Comparison of ENCODE assay signal across 20 cellular contexts in genomic region chr14:43399289-43399688, GRCh38.
A peak's percentile ranks its signal among the peaks of the same experiment; 100 is the strongest.
DNase-seq lines count a peak whose midpoint lies in the region; ATAC-seq and TF ChIP-seq lines count a peak whose summit lies in the region.
"Had no signal": no experiment of that assay in that cellular context is flagged by ENCODE, and none has a peak within 500 bp of the region (broad histone marks: within the 10 kb centered on the region; RNA-seq: fewer than 3 reads in every experiment).

No MANE protein-coding gene starts in this region.

- H3K4me2 ChIP-seq in PC-3 (ENCODE audit: low read length) (no peak overlapping the region), neural cell (ENCODE audit: low read length) (peak overlapping the region; percentile 14)
- H3K4me2 ChIP-seq: BLaER1 had no signal

- H3K4me3 ChIP-seq in LNCaP clone FGC (ENCODE audit: low read depth, low read length) (no peak overlapping the region), PC-3 (ENCODE audit: low read length) (no peak overlapping the region), neural cell (ENCODE audit: low read length) (no peak overlapping the region), left ventricle myocardium inferior (no peak overlapping the region)
- H3K4me3 ChIP-seq: BLaER1 had no signal

- no peaks in the 10 kb centered on the region for H3K4me1 Mint-ChIP-seq in osteocyte (ENCODE audit: unreplicated experiment)
- H3K4me1 Mint-ChIP-seq: CD14-positive monocyte; CD4-positive, alpha-beta memory T cell; CD4-positive, CD25-positive, alpha-beta regulatory T cell; CD8-positive, alpha-beta memory T cell had no signal

- POLR2A ChIA-PET in PC-3 (lab: Charles Lee; ENCODE audit: unreplicated experiment), result no interaction called here

- H4K20me1 ChIP-seq in PC-3 (ENCODE audit: low read length) (no peaks in the 10 kb centered on the region), neural cell (ENCODE audit: insufficient read depth) (no peaks in the 10 kb centered on the region)
- H4K20me1 ChIP-seq: BLaER1 had no signal

- H3K36me3 Mint-ChIP-seq in osteocyte (ENCODE audit: unreplicated experiment), result no peaks in the 10 kb centered on the region
- H3K36me3 Mint-ChIP-seq: CD14-positive monocyte; CD4-positive, alpha-beta memory T cell; CD4-positive, CD25-positive, alpha-beta regulatory T cell; CD8-positive, alpha-beta memory T cell had no signal

- TF ChIP-seq EP300 in neural cell (conservative IDR thresholded peaks at IDR 0.05; ENCODE audit: poor library complexity, severe bottlenecking), result peak; percentile 40

- H3K27me3 ChIP-seq in PC-3 (ENCODE audit: low read length) (no peaks in the 10 kb centered on the region), neural cell (ENCODE audit: insufficient read depth, low read depth, low read length) (no peaks in the 10 kb centered on the region), left ventricle myocardium inferior (ENCODE audit: low read depth) (no peaks in the 10 kb centered on the region)
- H3K27me3 ChIP-seq: BE2C, BLaER1 had no signal

- H3K27ac Mint-ChIP-seq in osteocyte (ENCODE audit: unreplicated experiment), result no peak overlapping the region
- H3K27ac Mint-ChIP-seq: CD14-positive monocyte; CD4-positive, alpha-beta memory T cell; CD4-positive, CD25-positive, alpha-beta regulatory T cell; CD8-positive, alpha-beta memory T cell had no signal

- H3K79me2 ChIP-seq in PC-3 (ENCODE audit: low read length) (no peaks in the 10 kb centered on the region), neural cell (replicated peaks; ENCODE audit: insufficient read depth, low read length) (no peaks in the 10 kb centered on the region)

- no peak overlapping the region for H2AFZ ChIP-seq in PC-3 (ENCODE audit: low read length)
- H2AFZ ChIP-seq in neural cell (ENCODE audit: low read depth, low read length), result no peak overlapping the region

- no peaks in the 10 kb centered on the region for H3F3A ChIP-seq in PC-3 (ENCODE audit: low read length, unreplicated experiment)
- H3F3A ChIP-seq in neural cell (ENCODE audit: insufficient read depth, low read length, poor library complexity, severe bottlenecking), result no peaks in the 10 kb centered on the region

- ATAC-seq in PC-3, result peak; percentile 15; the same call in 1 of the 2 replicates

- TF ChIP-seq RAD21 in neural cell (conservative IDR thresholded peaks at IDR 0.05), result no peak

- H3K27me3 Mint-ChIP-seq in osteocyte (ENCODE audit: unreplicated experiment), result no peaks in the 10 kb centered on the region
- H3K27me3 Mint-ChIP-seq: CD4-positive, alpha-beta memory T cell; CD4-positive, CD25-positive, alpha-beta regulatory T cell; CD8-positive, alpha-beta memory T cell had no signal

- H3K9me2 ChIP-seq in PC-3 (replicated peaks; ENCODE audit: low read length), result no peaks in the 10 kb centered on the region
- H3K9me2 ChIP-seq in neural cell (ENCODE audit: insufficient read depth, low read length), result no peaks in the 10 kb centered on the region

- H3K9me3 ChIP-seq in PC-3 (ENCODE audit: low read length), result no peaks in the 10 kb centered on the region
- peaks cover 4% of the 10 kb centered on the region for H3K9me3 ChIP-seq in neural cell (ENCODE audit: low read length)
- peaks cover 3% of the 10 kb centered on the region for H3K9me3 ChIP-seq in left ventricle myocardium inferior (replicated peaks)
- H3K9me3 ChIP-seq: BE2C, BLaER1 had no signal

- peaks cover 5% of the 10 kb centered on the region for H3K9me3 Mint-ChIP-seq in osteocyte (ENCODE audit: unreplicated experiment)

- CTCF ChIA-PET in PC-3 (lab: Charles Lee), result no interaction called here

- peak overlapping the region; percentile 93 for H3K27ac ChIP-seq in 22Rv1
- no peak overlapping the region for H3K27ac ChIP-seq in PC-3 (ENCODE audit: low read length)
- H3K27ac ChIP-seq in neural cell (ENCODE audit: low read length), result no peak overlapping the region
- H3K27ac ChIP-seq in left ventricle myocardium inferior (replicated peaks), result no peak overlapping the region
- H3K27ac ChIP-seq: BLaER1 had no signal

- H3K4me3 Mint-ChIP-seq in osteocyte (ENCODE audit: unreplicated experiment), result no peak overlapping the region
- H3K4me3 Mint-ChIP-seq: CD14-positive monocyte; CD4-positive, alpha-beta memory T cell; CD4-positive, CD25-positive, alpha-beta regulatory T cell; CD8-positive, alpha-beta memory T cell had no signal

- TF ChIP-seq CTCF in 22Rv1 (IDR thresholded peaks at IDR 0.05) (no peak), LNCaP clone FGC (IDR thresholded peaks at IDR 0.05; ENCODE audit: control insufficient read depth, extremely low read depth, insufficient read depth) (no peak), PC-3 (conservative IDR thresholded peaks at IDR 0.05; ENCODE audit: low read depth, low read length) (no peak), neural cell (IDR thresholded peaks at IDR 0.05; ENCODE audit: poor library complexity, severe bottlenecking) (no peak), osteocyte (IDR thresholded peaks at IDR 0.05) (no peak), left ventricle myocardium inferior (IDR thresholded peaks at IDR 0.05; ENCODE audit: borderline replicate concordance) (no peak)

- DNase-seq in LNCaP clone FGC (ENCODE audit: low read depth) (peak; percentile 65), PC-3 (no peak), osteocyte (ENCODE audit: extremely low spot score, unreplicated experiment) (no peak), left ventricle myocardium inferior (no peak), NCI-H1436 (lab: John Stamatoyannopoulos, UW) (no peak)
- DNase-seq: 8988T; ACHN; BE2C; C1 segment of cervical spinal cord; CD4-positive, alpha-beta memory T cell; CD4-positive, CD25-positive, alpha-beta regulatory T cell; CD8-positive, alpha-beta memory T cell; COR-L47; DMS 273 treated with DMSO at 0.1 percent for 48 hours; DMS79 treated with DMSO at 0.1 percent for 48 hours; GF-D8 had no signal

- intact Hi-C loops in PC-3 (cut with micrococcal nuclease), result no loop called here
- intact Hi-C loops in left ventricle myocardium inferior (cut with micrococcal nuclease), result no loop called here

- H3K36me3 ChIP-seq in PC-3 (ENCODE audit: low read depth, low read length) (no peaks in the 10 kb centered on the region), neural cell (ENCODE audit: insufficient read depth, low read length) (no peaks in the 10 kb centered on the region), left ventricle myocardium inferior (no peaks in the 10 kb centered on the region)
- H3K36me3 ChIP-seq: BE2C, BLaER1 had no signal

- H3K4me1 ChIP-seq in PC-3 (ENCODE audit: insufficient read depth, low read length) (no peaks in the 10 kb centered on the region), left ventricle myocardium inferior (no peaks in the 10 kb centered on the region)
- H3K4me1 ChIP-seq: BE2C, BLaER1 had no signal

- BruUV-seq in PC-3 (replicated peaks; lab: Mats Ljungman, UMichigan), result no TSS peak

- H3K9ac ChIP-seq in PC-3 (ENCODE audit: low read length) (no peak overlapping the region), neural cell (ENCODE audit: low read length) (no peak overlapping the region)
- H3K9ac ChIP-seq: BLaER1 had no signal

TF ChIP-seq in neural cell, 6 proteins besides CTCF, POLR2A, EP300 and RAD21:
- TF ChIP-seq POLR2AphosphoS5 (IDR thresholded peaks at IDR 0.05) (peak; percentile 68), EZH2 (IDR thresholded peaks at IDR 0.05; ENCODE audit: borderline replicate concordance, insufficient read depth, low read length, poor library complexity, severe bottlenecking) (no peak)
TF ChIP-seq in neural cell: peak in this region for 1.
